In the genomic region with DNA sequence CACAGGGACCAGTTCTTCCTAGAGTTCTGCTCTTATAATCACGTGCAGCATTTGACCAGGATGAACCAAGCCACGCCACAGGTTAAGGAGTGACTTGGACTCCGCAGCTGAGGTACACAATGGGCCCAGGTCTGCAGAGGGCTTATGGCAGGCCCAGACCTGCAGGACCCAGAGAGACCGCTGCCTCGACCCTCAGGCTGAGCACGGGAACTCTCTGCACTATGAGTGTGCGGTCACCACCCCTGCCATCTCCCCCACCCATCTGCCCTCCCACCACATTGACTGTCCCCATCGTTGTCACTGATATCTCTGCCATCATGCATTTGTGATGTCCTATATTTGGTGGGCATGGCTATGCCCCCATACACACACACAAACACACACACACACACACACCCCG, we compare ENCODE assay signal across 1 cellular context.
TF ChIP-seq lines count a peak whose summit lies in the region.

No MANE protein-coding gene starts in this region.

TF ChIP-seq in IMR-90, 13 proteins besides CTCF, POLR2A, EP300 and RAD21:
- TF ChIP-seq ELK1 (IDR thresholded peaks at IDR 0.05; ENCODE audit: borderline replicate concordance, low read depth, low read length), result no peak
- TF ChIP-seq CHD1 (IDR thresholded peaks at IDR 0.05; ENCODE audit: low read depth, low read length), result no peak
- no peak for TF ChIP-seq CEBPB (IDR thresholded peaks at IDR 0.05; ENCODE audit: low read depth, low read length)
- no peak for TF ChIP-seq FOS (IDR thresholded peaks at IDR 0.05; ENCODE audit: low read depth, low read length)
- TF ChIP-seq MAZ (IDR thresholded peaks at IDR 0.05; ENCODE audit: borderline replicate concordance, low read depth, low read length), result no peak
- TF ChIP-seq SMC3 (IDR thresholded peaks at IDR 0.05; ENCODE audit: low read depth, low read length), result no peak
- TF ChIP-seq MXI1 (IDR thresholded peaks at IDR 0.05; ENCODE audit: borderline replicate concordance, low read depth, low read length), result no peak
- no peak for TF ChIP-seq BHLHE40 (IDR thresholded peaks at IDR 0.05; ENCODE audit: low read depth, low read length)
- TF ChIP-seq MAFK (IDR thresholded peaks at IDR 0.05; ENCODE audit: low read depth, low read length), result no peak
- no peak for TF ChIP-seq RCOR1 (IDR thresholded peaks at IDR 0.05; ENCODE audit: insufficient replicate concordance, low read length)
- no peak for TF ChIP-seq NFE2L2 (IDR thresholded peaks at IDR 0.05; ENCODE audit: low read depth, low read length)
- no peak for TF ChIP-seq RFX5 (IDR thresholded peaks at IDR 0.05; ENCODE audit: low read depth, low read length)
- no peak for TF ChIP-seq USF2 (IDR thresholded peaks at IDR 0.05; ENCODE audit: low read depth, low read length)
